ENCODE assay signal across 8 cellular contexts in the genomic region with DNA sequence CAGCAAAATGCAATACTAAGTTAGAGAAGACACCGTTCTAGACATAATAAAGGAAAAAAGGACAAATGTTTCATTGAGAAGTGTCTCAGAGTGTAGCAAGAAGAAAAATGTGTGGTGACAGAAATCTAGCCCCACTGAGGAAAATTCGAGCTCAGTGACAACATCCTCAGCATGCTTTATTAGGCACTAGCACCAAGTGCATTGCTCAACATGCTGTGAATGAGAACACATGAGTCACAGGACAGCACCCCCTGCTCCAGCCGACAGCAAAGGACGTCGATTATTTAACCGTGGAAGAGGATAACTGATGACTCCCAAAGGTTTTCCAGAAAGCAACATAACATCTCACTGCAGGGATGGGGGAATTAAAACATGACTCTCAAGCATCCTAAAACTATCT.
DNase-seq lines count a peak whose midpoint lies in the region; FAIRE-seq and TF ChIP-seq lines count a peak whose summit lies in the region.
"Had no signal": no experiment of that assay in that cellular context is flagged by ENCODE, and none has a peak within 500 bp of the region (broad histone marks: within the 10 kb centered on the region; RNA-seq: fewer than 3 reads in every experiment).

No MANE protein-coding gene starts in this region.

- 40 to 49% methylated on average over 6 of the region's 6 CpGs for WGBS in lower leg skin, 2 donors
- 14 to 32% methylated on average over 6 of the region's 6 CpGs for WGBS in tibial nerve, 2 donors

- H3K4me1 Mint-ChIP-seq in CD8-positive, alpha-beta memory T cell, result peaks cover 15 to 26% (median 17%) of the 10 kb centered on the region in 3 donors

- peaks cover 0 to 5% (median 0%) of the 10 kb centered on the region in 3 donors for H3K36me3 Mint-ChIP-seq in CD8-positive, alpha-beta memory T cell

- no peak for FAIRE-seq in bronchial epithelial cell (lab: Jason Lieb, UNC)

- POLR2A ChIA-PET in CD8-positive, alpha-beta memory T cell (lab: Charles Lee), result no interaction called here

- H3K9me3 Mint-ChIP-seq in CD8-positive, alpha-beta memory T cell, result no peaks in the 10 kb centered on the region

- peaks cover 0 to 78% (median 33%) of the 10 kb centered on the region in 4 donors for H3K4me1 ChIP-seq in tibial nerve
- peaks cover 9% of the 10 kb centered on the region for H3K4me1 ChIP-seq in CD8-positive, alpha-beta memory T cell (ENCODE audit: insufficient read depth, low read length)

- H3K9me3 ChIP-seq in KOPT-K1 (ENCODE audit: insufficient read depth, low read length, poor library complexity, severe bottlenecking), result no peaks in the 10 kb centered on the region
- H3K9me3 ChIP-seq in tibial nerve, result no peaks in the 10 kb centered on the region
- H3K9me3 ChIP-seq in CD8-positive, alpha-beta memory T cell (ENCODE audit: low read length), result no peaks in the 10 kb centered on the region

- DNase-seq in bronchial epithelial cell (ENCODE audit: low read depth) (peak; percentile 76), lower leg skin (ENCODE audit: low spot score in 2 of 2) (peak; percentile 82 to 93), tibial nerve (ENCODE audit: low spot score in 2 of 2) (peak; percentile 51 to 80), DMS79 treated with DMSO at 0.1 percent for 48 hours (lab: John Stamatoyannopoulos, UW) (no peak)
- no peak for DNase-seq in CD8-positive, alpha-beta memory T cell
- no peak for DNase-seq in stimulated activated CD4-positive, alpha-beta T cell treated with anti-CD3 and anti-CD28 coated beads, Interleukin-4, amount 100 ng/mL, for 4 hours
- DNase-seq: NCI-H1417 treated with DMSO at 0.1 percent for 48 hours had no signal

- H3K4me3 ChIP-seq in bronchial epithelial cell (ENCODE audit: low read depth, low read length) (no peak overlapping the region), lower leg skin (ENCODE audit: low read depth, poor library complexity, severe bottlenecking) (no peak overlapping the region), tibial nerve (no peak overlapping the region)
- H3K4me3 ChIP-seq in CD8-positive, alpha-beta memory T cell (ENCODE audit: low read length), result no peak overlapping the region

- H3K27me3 ChIP-seq in bronchial epithelial cell (ENCODE audit: control insufficient read depth, insufficient read depth, low read length) (no peaks in the 10 kb centered on the region), tibial nerve (no peaks in the 10 kb centered on the region)
- H3K27me3 ChIP-seq in CD8-positive, alpha-beta memory T cell (ENCODE audit: insufficient read depth, low read length, poor library complexity, severe bottlenecking), result no peaks in the 10 kb centered on the region

- peak overlapping the region in 1 of 7 donors; percentile 12 for H3K4me3 Mint-ChIP-seq in CD8-positive, alpha-beta memory T cell

- TF ChIP-seq CTCF in bronchial epithelial cell (IDR thresholded peaks at IDR 0.05; ENCODE audit: insufficient read depth, low read length, severe bottlenecking) (no peak), lower leg skin (IDR thresholded peaks at IDR 0.05) (no peak), tibial nerve (IDR thresholded peaks at IDR 0.05) (no peak)

- peaks cover 29% of the 10 kb centered on the region; the same call in 1 of the 2 replicates for H3K36me3 ChIP-seq in KOPT-K1 (ENCODE audit: insufficient read depth, low read length)
- H3K36me3 ChIP-seq in bronchial epithelial cell (ENCODE audit: control insufficient read depth, insufficient read depth, low read length), result no peaks in the 10 kb centered on the region
- H3K36me3 ChIP-seq in tibial nerve, result no peaks in the 10 kb centered on the region
- H3K36me3 ChIP-seq in CD8-positive, alpha-beta memory T cell (ENCODE audit: insufficient read depth, low read length), result no peaks in the 10 kb centered on the region

- no peaks in the 10 kb centered on the region for H3K27me3 Mint-ChIP-seq in CD8-positive, alpha-beta memory T cell

- H3K27ac Mint-ChIP-seq in CD8-positive, alpha-beta memory T cell, result peak overlapping the region in 3 of 8 donors; percentile 14 to 38 (median 35)

- TF ChIP-seq POLR2A in lower leg skin (IDR thresholded peaks at IDR 0.05), result no peak
- TF ChIP-seq POLR2A in tibial nerve (IDR thresholded peaks at IDR 0.05), result peak in 1 of 2 donors; percentile 21

- peak in 1 of 2 donors; percentile 93 for TF ChIP-seq EP300 in tibial nerve (IDR thresholded peaks at IDR 0.05)

- H3K27ac ChIP-seq in KOPT-K1 (ENCODE audit: low read depth, low read length, poor library complexity, severe bottlenecking) (peak overlapping the region; percentile 56), tibial nerve (peak overlapping the region; percentile 65 to 92 (median 81))
- no peak overlapping the region for H3K27ac ChIP-seq in CD8-positive, alpha-beta memory T cell (ENCODE audit: low read depth, low read length)

- CTCF ChIA-PET in CD8-positive, alpha-beta memory T cell (lab: Charles Lee), result no interaction called here

- intact Hi-C loops in lower leg skin (cut with DNase I; ENCODE audit: low total_unique reads), result no loop called here

Comparison
In these comparisons a context has a peak if more than half of its experiments do, and no peak if none do; other contexts are left out.
1. DNase-seq: peak in bronchial epithelial cell (single experiment), lower leg skin (2 of 2) and tibial nerve (2 of 2); none in CD8-positive, alpha-beta memory T cell (0 of 5), DMS79 treated with DMSO at 0.1 percent for 48 hours (single experiment) and stimulated activated CD4-positive, alpha-beta T cell treated with anti-CD3 and anti-CD28 coated beads, Interleukin-4, amount 100 ng/mL, for 4 hours (0 of 2).